In genomic region chr7:2469460-2470203, GRCh38 we compare ENCODE assay signal across 12 cellular contexts. TPM values are rescaled to one million over a fixed set of nuclear protein-coding genes. Genes with fewer than 3 reads are reported as not detected.
"Had no signal": no experiment of that assay in that cellular context is flagged by ENCODE, and none has a peak within 500 bp of the region (broad histone marks: within the 10 kb centered on the region; RNA-seq: fewer than 3 reads in every experiment).

No MANE protein-coding gene starts in this region.

RNA-seq across cellular contexts. Expression of gene GRIFIN, which starts 6.6 kb away (rescaled TPM):
- total RNA-seq: activated B cell treated with CpG ODN at 0.5 μM for 24 hours; activated CD4-positive, alpha-beta T cell treated with anti-CD3 and anti-CD28 coated beads, Interleukin-2, amount 10 ng/mL, durations not matched to agents 24 days and 14 days; activated CD8-positive, alpha-beta memory T cell treated with anti-CD3 and anti-CD28 coated beads, Interleukin-2, amount 10 ng/mL, durations not matched to agents 7 days and 5 days; activated T-helper 1 cell treated with anti-CD3 and anti-CD28 coated beads, Interleukin-12 subunit alpha, Interleukin-12 subunit beta, Interleukin-2, Interleukin-4 antibody, amounts not matched to agents 30 ng/mL and 10 ng/mL and 1 ng/mL, durations not matched to agents 14 hours and 24 hours and 36 hours; aorta; bronchial epithelial cell; NCI-H460; OCI-LY7; Right ventricle myocardium superior; RPMI7951; SJSA1; T-helper 1 cell treated with Interleukin-12 subunit alpha and Interleukin-12 subunit beta and Interleukin-4 antibody, amounts not matched to agents 30 ng/mL and 1 ng/mL, for 36 hours had no signal
- polyA plus RNA-seq: aorta had no signal
